In the genomic region with DNA sequence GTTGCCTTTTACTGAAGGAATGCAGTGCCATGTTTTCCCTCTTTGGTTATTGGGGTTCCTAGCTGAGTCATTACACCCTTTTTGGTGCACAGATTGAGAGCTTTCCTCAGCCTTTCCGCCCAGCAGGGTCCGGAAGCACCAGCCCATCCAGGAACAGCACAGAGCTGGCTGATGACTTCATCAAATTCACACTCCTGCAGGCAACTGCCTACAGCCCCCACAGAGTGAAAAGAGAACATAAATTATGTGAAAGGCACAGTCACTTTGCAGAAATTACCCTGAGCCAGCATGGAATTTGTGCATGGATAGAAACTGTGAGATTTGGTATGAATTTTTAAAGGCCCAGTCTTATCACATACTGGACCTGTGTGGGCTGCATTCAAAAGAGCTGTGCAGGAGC, we compare ENCODE assay signal across 12 cellular contexts.
"Had no signal": no experiment of that assay in that cellular context is flagged by ENCODE, and none has a peak within 500 bp of the region (broad histone marks: within the 10 kb centered on the region; RNA-seq: fewer than 3 reads in every experiment).

No MANE protein-coding gene starts in this region.

- H3K4me1 ChIP-seq: tibial artery had no signal

- H3K36me3 ChIP-seq: tibial artery had no signal

- H3K9me3 ChIP-seq: tibial artery had no signal

- H3K27me3 ChIP-seq: tibial artery had no signal

- FAIRE-seq: urothelium cell line had no signal

- H3K4me3 ChIP-seq: tibial artery had no signal

- ATAC-seq: activated CD4-positive, alpha-beta T cell treated with anti-CD3 and anti-CD28 coated beads for 36 hours; effector memory CD8-positive, alpha-beta T cell; natural killer cell treated with Interleukin-12 subunit alpha and Interleukin-12 subunit beta and Interleukin-15 and Interleukin-18, amount 100 ng/mL, for 72 hours; WTC11 had no signal

- DNase-seq: activated CD4-positive, alpha-beta T cell treated with anti-CD3 and anti-CD28 coated beads for 36 hours; activated CD4-positive, alpha-beta T cell treated with anti-CD3 and anti-CD28 coated beads, Interleukin-2, amount 50 U/mL, for 48 hours; activated naive CD8-positive, alpha-beta T cell treated with anti-CD3 and anti-CD28 coated beads for 36 hours; amniotic stem cell; effector memory CD8-positive, alpha-beta T cell; foreskin fibroblast; retina; stimulated activated naive CD4-positive, alpha-beta T cell treated with Interleukin-2 at 50 U/mL for 16 hours; tibial artery had no signal

- H3K27ac ChIP-seq: tibial artery had no signal
